10 cellular contexts compared by ENCODE assay signal in genomic region chr17:80339118-80339517, GRCh38.
"Had no signal": no experiment of that assay in that cellular context is flagged by ENCODE, and none has a peak within 500 bp of the region (broad histone marks: within the 10 kb centered on the region; RNA-seq: fewer than 3 reads in every experiment).

No MANE protein-coding gene starts in this region.

- H3K4me1 ChIP-seq: foreskin keratinocyte, pancreas, uterus had no signal

- H3K9me3 Mint-ChIP-seq: activated T-helper 2 cell treated with anti-CD3 and anti-CD28 coated beads, Interferon-gamma antibody, Interleukin-2, Interleukin-4, amounts not matched to agents 10 μg/mL and 5 μg/mL and 100 μg/mL, durations not matched to agents 14 hours and 24 hours and 36 hours; neural crest cell; T-helper 2 cell treated with Interferon-gamma antibody and Interleukin-4, amounts not matched to agents 5 μg/mL and 100 μg/mL, for 36 hours had no signal

- ATAC-seq: activated CD4-positive, CD25-positive, alpha-beta regulatory T cell treated with anti-CD3 and anti-CD28 coated beads, Interleukin-2, amount 50 U/mL, for 24 hours; foreskin keratinocyte had no signal

- H3K36me3 ChIP-seq: uterus had no signal

- H3K9me3 ChIP-seq: pancreas, uterus had no signal

- FAIRE-seq: bronchial epithelial cell, pancreas had no signal

- H3K4me3 Mint-ChIP-seq: activated naive CD8-positive, alpha-beta T cell; neural crest cell; T-helper 2 cell treated with Interferon-gamma antibody and Interleukin-4, amounts not matched to agents 5 μg/mL and 100 μg/mL, for 36 hours had no signal

- H3K4me1 Mint-ChIP-seq: neural crest cell had no signal

- H3K27me3 Mint-ChIP-seq: activated naive CD8-positive, alpha-beta T cell had no signal

- H3K4me3 ChIP-seq: pancreas, uterus had no signal

- H3K27ac Mint-ChIP-seq: activated T-helper 2 cell treated with anti-CD3 and anti-CD28 coated beads, Interferon-gamma antibody, Interleukin-2, Interleukin-4, amounts not matched to agents 10 μg/mL and 5 μg/mL and 100 μg/mL, durations not matched to agents 14 hours and 24 hours and 36 hours; T-helper 2 cell treated with Interferon-gamma antibody and Interleukin-4, amounts not matched to agents 5 μg/mL and 100 μg/mL, for 36 hours had no signal

- H3K27me3 ChIP-seq: foreskin keratinocyte, pancreas, uterus had no signal

- H3K27ac ChIP-seq: foreskin keratinocyte, pancreas, uterus had no signal

- DNase-seq: anterior cingulate cortex, foreskin keratinocyte, uterus had no signal
